18 cellular contexts compared by ENCODE assay signal in the genomic region with DNA sequence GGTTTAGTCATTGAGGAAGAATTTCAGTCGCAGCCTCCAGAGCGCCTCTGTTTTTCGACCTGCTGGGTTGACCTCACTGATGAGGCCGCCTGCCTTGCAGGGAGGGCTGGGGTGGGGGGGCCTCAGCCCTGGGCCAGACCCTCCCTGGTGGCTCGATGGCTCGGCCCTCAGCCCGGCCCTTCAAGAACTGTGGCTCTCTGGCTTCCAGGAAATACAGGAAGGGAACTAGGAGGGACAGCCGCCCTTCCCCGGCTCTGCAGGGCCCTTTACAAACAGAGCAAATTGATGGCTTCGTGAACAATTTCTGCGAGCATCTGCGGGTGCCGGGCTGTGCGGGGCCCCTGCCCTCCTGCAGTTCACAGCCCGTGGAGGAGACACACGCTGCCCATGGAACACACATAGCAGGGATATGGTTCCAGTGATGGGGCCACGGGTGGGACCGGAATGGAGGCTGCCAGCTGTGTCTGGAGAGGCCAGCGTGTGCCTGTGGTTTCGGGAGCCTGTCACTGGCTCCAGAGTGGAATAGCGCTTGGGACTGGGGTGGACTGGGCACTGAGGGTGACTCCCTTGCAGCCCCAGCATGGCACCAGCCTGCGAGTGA. TPM values are rescaled to one million over a fixed set of nuclear protein-coding genes. Genes with fewer than 3 reads are reported as not detected.
DNase-seq lines count a peak whose midpoint lies in the region; ATAC-seq and TF ChIP-seq lines count a peak whose summit lies in the region.
"Had no signal": no experiment of that assay in that cellular context is flagged by ENCODE, and none has a peak within 500 bp of the region (broad histone marks: within the 10 kb centered on the region; RNA-seq: fewer than 3 reads in every experiment).

No MANE protein-coding gene starts in this region.

- POLR2A ChIA-PET in activated CD8-positive, alpha-beta T cell treated with anti-CD3 and anti-CD28 coated beads for 36 hours (lab: Charles Lee): no interaction called here

- peaks cover 71% of the 10 kb centered on the region for H3K4me1 Mint-ChIP-seq in osteocyte (ENCODE audit: unreplicated experiment)
- H3K4me1 Mint-ChIP-seq in activated CD8-positive, alpha-beta T cell treated with anti-CD3 and anti-CD28 coated beads for 36 hours (ENCODE audit: low read depth): no peaks in the 10 kb centered on the region
- H3K4me1 Mint-ChIP-seq: CD8-positive, alpha-beta memory T cell had no signal

- CTCF ChIA-PET in activated CD8-positive, alpha-beta T cell treated with anti-CD3 and anti-CD28 coated beads for 36 hours (lab: Charles Lee): no interaction called here

- H3K9me3 ChIP-seq in heart left ventricle: no peaks in the 10 kb centered on the region
- H3K9me3 ChIP-seq: pancreas, thyroid gland had no signal

- H3K4me3 Mint-ChIP-seq in osteocyte (ENCODE audit: unreplicated experiment): peak overlapping the region; percentile 55
- no peak overlapping the region for H3K4me3 Mint-ChIP-seq in activated CD8-positive, alpha-beta T cell treated with anti-CD3 and anti-CD28 coated beads for 36 hours
- H3K4me3 Mint-ChIP-seq: activated CD4-positive, alpha-beta memory T cell treated with anti-CD3 and anti-CD28 coated beads for 36 hours; activated T-helper 1 cell treated with anti-CD3 and anti-CD28 coated beads, Interleukin-12 subunit alpha, Interleukin-12 subunit beta, Interleukin-2, Interleukin-4 antibody, amounts not matched to agents 30 ng/mL and 10 ng/mL and 1 ng/mL, durations not matched to agents 14 hours and 24 hours and 36 hours; CD8-positive, alpha-beta memory T cell had no signal

- no peak for TF ChIP-seq POLR2A in heart left ventricle (IDR thresholded peaks at IDR 0.05)

- H3K27ac ChIP-seq in heart left ventricle: peak overlapping the region in 3 of 12 donors; percentile 14 to 34 (median 17)
- H3K27ac ChIP-seq: foreskin keratinocyte, pancreas, SK-N-MC, thyroid gland had no signal

- peak in 3 of 4 donors; percentile 7 to 27 (median 24) for ATAC-seq in heart left ventricle
- no peak for ATAC-seq in activated CD8-positive, alpha-beta T cell treated with anti-CD3 and anti-CD28 coated beads for 36 hours
- ATAC-seq: foreskin keratinocyte, pancreas had no signal

- H3K4me1 ChIP-seq in heart left ventricle: peaks cover 0 to 31% (median 10%) of the 10 kb centered on the region in 12 donors
- H3K4me1 ChIP-seq: foreskin keratinocyte, pancreas, thyroid gland had no signal

- H3K27me3 ChIP-seq in heart left ventricle: no peaks in the 10 kb centered on the region
- H3K27me3 ChIP-seq: foreskin keratinocyte, pancreas, thyroid gland had no signal

- 51 to 62% (median 59%) methylated on average over 16 to 22 of the region's 22 CpGs for WGBS in heart left ventricle, 4 donors

- H3K27me3 Mint-ChIP-seq in osteocyte (ENCODE audit: unreplicated experiment): no peaks in the 10 kb centered on the region
- H3K27me3 Mint-ChIP-seq in activated CD8-positive, alpha-beta T cell treated with anti-CD3 and anti-CD28 coated beads for 36 hours: no peaks in the 10 kb centered on the region
- H3K27me3 Mint-ChIP-seq: activated CD4-positive, alpha-beta memory T cell treated with anti-CD3 and anti-CD28 coated beads for 36 hours had no signal

- no peak overlapping the region for H3K4me3 ChIP-seq in heart left ventricle
- H3K4me3 ChIP-seq: pancreas, SK-N-MC, thyroid gland had no signal

- TF ChIP-seq CTCF in heart left ventricle (IDR thresholded peaks at IDR 0.05): no peak
- no peak for TF ChIP-seq CTCF in osteocyte (IDR thresholded peaks at IDR 0.05)
- no peak for TF ChIP-seq CTCF in activated CD8-positive, alpha-beta T cell treated with anti-CD3 and anti-CD28 coated beads for 36 hours (IDR thresholded peaks at IDR 0.05)

- DNase-seq in activated naive CD4-positive, alpha-beta T cell treated with anti-CD3 and anti-CD28 coated beads, Interleukin-2, amount 50 U/mL, for 16 hours: peak; percentile 7
- no peak for DNase-seq in activated naive CD4-positive, alpha-beta T cell treated with Interleukin-2 at 50 U/mL for 16 hours
- DNase-seq in heart left ventricle (peak in 1 of 5 donors; percentile 39), osteocyte (ENCODE audit: extremely low spot score, unreplicated experiment) (no peak), cerebellum (ENCODE audit: low spot score) (no peak)
- no peak for DNase-seq in effector CD8-positive, alpha-beta T cell (lab: John Stamatoyannopoulos, UW)
- DNase-seq in activated CD8-positive, alpha-beta T cell treated with anti-CD3 and anti-CD28 coated beads for 36 hours: no peak
- no peak for DNase-seq in activated effector memory CD4-positive, alpha-beta T cell treated with anti-CD3 and anti-CD28 coated beads, Interleukin-2, amount 50 U/mL, for 16 hours
- DNase-seq: 8988T; activated CD4-positive, alpha-beta memory T cell treated with anti-CD3 and anti-CD28 coated beads for 36 hours; anterior cingulate cortex; CD8-positive, alpha-beta memory T cell; effector CD4-positive, alpha-beta T cell; foreskin keratinocyte; thyroid gland had no signal

- H3K27ac Mint-ChIP-seq in osteocyte (ENCODE audit: unreplicated experiment): peak overlapping the region; percentile 84
- no peak overlapping the region for H3K27ac Mint-ChIP-seq in activated CD8-positive, alpha-beta T cell treated with anti-CD3 and anti-CD28 coated beads for 36 hours
- H3K27ac Mint-ChIP-seq: activated CD4-positive, alpha-beta memory T cell treated with anti-CD3 and anti-CD28 coated beads for 36 hours; activated T-helper 1 cell treated with anti-CD3 and anti-CD28 coated beads, Interleukin-12 subunit alpha, Interleukin-12 subunit beta, Interleukin-2, Interleukin-4 antibody, amounts not matched to agents 30 ng/mL and 10 ng/mL and 1 ng/mL, durations not matched to agents 14 hours and 24 hours and 36 hours; CD8-positive, alpha-beta memory T cell had no signal

- peaks cover 2% of the 10 kb centered on the region for H3K36me3 Mint-ChIP-seq in osteocyte (ENCODE audit: unreplicated experiment)
- H3K36me3 Mint-ChIP-seq in activated CD8-positive, alpha-beta T cell treated with anti-CD3 and anti-CD28 coated beads for 36 hours (ENCODE audit: low read depth): no peaks in the 10 kb centered on the region
- H3K36me3 Mint-ChIP-seq: activated CD4-positive, alpha-beta memory T cell treated with anti-CD3 and anti-CD28 coated beads for 36 hours; CD8-positive, alpha-beta memory T cell had no signal

- H3K9me3 Mint-ChIP-seq in osteocyte (ENCODE audit: unreplicated experiment): no peaks in the 10 kb centered on the region
- no peaks in the 10 kb centered on the region for H3K9me3 Mint-ChIP-seq in activated CD8-positive, alpha-beta T cell treated with anti-CD3 and anti-CD28 coated beads for 36 hours
- H3K9me3 Mint-ChIP-seq: activated T-helper 1 cell treated with anti-CD3 and anti-CD28 coated beads, Interleukin-12 subunit alpha, Interleukin-12 subunit beta, Interleukin-2, Interleukin-4 antibody, amounts not matched to agents 30 ng/mL and 10 ng/mL and 1 ng/mL, durations not matched to agents 14 hours and 24 hours and 36 hours had no signal

- intact Hi-C loops in heart left ventricle (cut with DNase I): loop anchor here in 1 of 10 donors (10.0 kb wide), 1 partner anchor 1006 kb away; no protein-coding TSS in a partner anchor
- intact Hi-C loops in activated CD8-positive, alpha-beta T cell treated with anti-CD3 and anti-CD28 coated beads for 36 hours (cut with micrococcal nuclease): no loop called here

- H3K36me3 ChIP-seq in heart left ventricle: no peaks in the 10 kb centered on the region
- H3K36me3 ChIP-seq: pancreas, thyroid gland had no signal

RNA-seq across cellular contexts. Expression of a gene that starts 39.6 kb away (rescaled TPM):
- total RNA-seq in heart left ventricle (10 to 100 TPM in 7 of 9 donors, 1 to 10 TPM in 2; 7.6 to 91.3 (median 13.4) TPM), osteocyte (1,552 and 1,672 TPM in 2 replicates), cerebellum (27.7 TPM)
- 10 to 100 TPM in 1 of 2 donors, 1 to 10 TPM in 1; 8.5 to 18.9 TPM for polyA plus RNA-seq in heart left ventricle
- under 1 TPM; 0.29 to 0.34 TPM for total RNA-seq in activated CD8-positive, alpha-beta T cell treated with anti-CD3 and anti-CD28 coated beads for 36 hours
- total RNA-seq: activated T-helper 1 cell treated with anti-CD3 and anti-CD28 coated beads, Interleukin-12 subunit alpha, Interleukin-12 subunit beta, Interleukin-2, Interleukin-4 antibody, amounts not matched to agents 30 ng/mL and 10 ng/mL and 1 ng/mL, durations not matched to agents 14 hours and 24 hours and 36 hours had no signal

Comparison
In these comparisons a context has a peak if more than half of its experiments do, and no peak if none do; other contexts are left out.
1. RNA of a gene that starts 39.6 kb away (total RNA-seq): 1,552 to 1,672 TPM in osteocyte; 27.7 TPM in cerebellum (single experiment), 7.6 to 91.3 TPM in heart left ventricle and 0.29 to 0.34 TPM in activated CD8-positive, alpha-beta T cell treated with anti-CD3 and anti-CD28 coated beads for 36 hours; every median in the first group is over 10 times any median in the second.